In genomic region chr19:9324584-9324962, GRCh38 we compare ENCODE assay signal across 8 cellular contexts. TPM values are rescaled to one million over a fixed set of nuclear protein-coding genes. Genes with fewer than 3 reads are reported as not detected.
DNase-seq lines count a peak whose midpoint lies in the region; ATAC-seq, FAIRE-seq and TF ChIP-seq lines count a peak whose summit lies in the region.

No MANE protein-coding gene starts in this region.

- no peak for TF ChIP-seq CTCF in HepG2 (CRISPR knock-in tag; IDR thresholded peaks at IDR 0.05)
- TF ChIP-seq CTCF in thyroid gland (IDR thresholded peaks at IDR 0.05): no peak
- TF ChIP-seq CTCF in D721Med (IDR thresholded peaks at IDR 0.05; ENCODE audit: insufficient read depth, missing control alignments): no peak

- DNase-seq in activated CD8-positive, alpha-beta memory T cell treated with anti-CD3 and anti-CD28 coated beads for 24 hours: peak; percentile 61
- DNase-seq in activated CD8-positive, alpha-beta memory T cell treated with anti-CD3 and anti-CD28 coated beads, Interleukin-2, amount 50 U/mL, for 4 hours: no peak
- DNase-seq in activated naive CD8-positive, alpha-beta T cell treated with anti-CD3 and anti-CD28 coated beads, Interleukin-2, amount 50 U/mL, for 24 hours: no peak
- DNase-seq in HepG2 (ENCODE audit: low spot score) (no peak), thyroid gland (no peak), occipital lobe (lab: John Stamatoyannopoulos, UW) (no peak), D721Med (ENCODE audit: insufficient read length, low spot score) (no peak)

- in situ Hi-C loops in HepG2 (cut with HindIII; ENCODE audit: extremely low pct_ligation_motif_present, low pct_unique_long_range_greater_than_20kb): no loop called here

- H3K4me3 Mint-ChIP-seq in activated naive CD8-positive, alpha-beta T cell treated with anti-CD3 and anti-CD28 coated beads, Interleukin-2, amount 50 U/mL, for 24 hours: peak overlapping the region; percentile 88

- peaks cover 49% of the 10 kb centered on the region for H3K36me3 Mint-ChIP-seq in activated naive CD8-positive, alpha-beta T cell treated with anti-CD3 and anti-CD28 coated beads, Interleukin-2, amount 50 U/mL, for 24 hours (ENCODE audit: low read depth)

- 0 out of 5 replicates have a peak, but pooled peaks cover 0 to 3% of the 10 kb centered on the region in 2 experiments for H3K36me3 ChIP-seq in HepG2 (replicated peaks in 1 of 2; ENCODE audit: control insufficient read depth in 1 of 2, insufficient read depth in 2 of 2, low read length in 2 of 2)
- peaks cover 0 to 2% of the 10 kb centered on the region in 2 donors for H3K36me3 ChIP-seq in thyroid gland

- TF ChIP-seq POLR2A in HepG2 (IDR thresholded peaks at IDR 0.05; ENCODE audit: insufficient read depth in 1 of 2, low read depth in 2 of 2, low read length in 2 of 2): no peak
- no peak for TF ChIP-seq POLR2A in thyroid gland (IDR thresholded peaks at IDR 0.05)

- H3K27ac ChIP-seq in HepG2 (ENCODE audit: extremely low read length, insufficient read depth, low read length): peak overlapping the region; percentile 74
- peak overlapping the region; percentile 76 to 85 (median 84) for H3K27ac ChIP-seq in thyroid gland

- no peaks in the 10 kb centered on the region for H3K27me3 Mint-ChIP-seq in activated naive CD8-positive, alpha-beta T cell treated with anti-CD3 and anti-CD28 coated beads, Interleukin-2, amount 50 U/mL, for 24 hours

- peak overlapping the region; percentile 71 for H3K4me2 ChIP-seq in HepG2 (ENCODE audit: low read depth, low read length)

- H3K79me2 ChIP-seq in HepG2 (ENCODE audit: insufficient read depth, low read length): no peaks in the 10 kb centered on the region

- no peak for TF ChIP-seq RAD21 in HepG2 (CRISPR knock-in tag; IDR thresholded peaks at IDR 0.05)

- H3K9me3 ChIP-seq in HepG2 (ENCODE audit: low read length): peaks cover 25% of the 10 kb centered on the region
- H3K9me3 ChIP-seq in thyroid gland: no peaks in the 10 kb centered on the region

- POLR2A ChIA-PET in HepG2 (lab: Yijun Ruan, JAX): no interaction called here

- TF ChIP-seq EP300 in HepG2 (IDR thresholded peaks at IDR 0.05; ENCODE audit: low read depth in 2 of 2, low read length in 2 of 2): no peak
- no peak for TF ChIP-seq EP300 in HepG2 (CRISPR knock-in tag; IDR thresholded peaks at IDR 0.05; ENCODE audit: borderline replicate concordance)

- H3K27me3 ChIP-seq in HepG2 (ENCODE audit: control insufficient read depth in 1 of 2, insufficient read depth in 2 of 2, low read length in 2 of 2): no peaks in the 10 kb centered on the region
- H3K27me3 ChIP-seq in thyroid gland: no peaks in the 10 kb centered on the region

- 65% methylated on average over 9 of the region's 9 CpGs for WGBS in HepG2 (ENCODE audit: low lambda C conversion rate)
- WGBS in thyroid gland, 2 donors: 38 to 48% methylated on average over 9 of the region's 9 CpGs

- H3K4me3 ChIP-seq in HepG2 (replicated peaks in 1 of 3; ENCODE audit: insufficient read depth in 1 of 3, low read depth in 2 of 3, low read length in 3 of 3) (peak overlapping the region; percentile 52 to 74 (median 64); a peak in 5 of 6 replicates), thyroid gland (replicated peaks in 1 of 3) (peak overlapping the region; percentile 57 to 68 (median 58))

- peaks cover 39% of the 10 kb centered on the region for H3K9me3 Mint-ChIP-seq in activated naive CD8-positive, alpha-beta T cell treated with anti-CD3 and anti-CD28 coated beads, Interleukin-2, amount 50 U/mL, for 24 hours

- peak overlapping the region; percentile 72 for H3K9ac ChIP-seq in HepG2 (ENCODE audit: insufficient read depth, low read depth, low read length)

- intact Hi-C loops in HepG2 (cut with micrococcal nuclease; ENCODE audit: unreplicated experiment) (no loop called here), thyroid gland (cut with DNase I) (loop anchor here (10.0 kb wide), 1 partner anchor 470 kb away; no protein-coding TSS in a partner anchor)

- no peaks in the 10 kb centered on the region for H4K20me1 ChIP-seq in HepG2 (ENCODE audit: insufficient read depth, low read length)

- CTCF ChIA-PET in HepG2 (lab: Yijun Ruan, JAX; ENCODE audit: low intra/inter-chr PET ratio, low total read pairs): no interaction called here

- no peak overlapping the region for H2AFZ ChIP-seq in HepG2 (ENCODE audit: low read length)

- BruUV-seq in HepG2 (replicated peaks; lab: Mats Ljungman, UMichigan): TSS peak; percentile 77

- H3K4me1 ChIP-seq in HepG2 (ENCODE audit: insufficient read depth, low read length): 0 out of 2 replicates have a peak, but pooled peaks cover 10% of the 10 kb centered on the region
- H3K4me1 ChIP-seq in thyroid gland: peaks cover 0 to 12% of the 10 kb centered on the region in 2 donors

- no peak for ATAC-seq in activated naive CD8-positive, alpha-beta T cell treated with anti-CD3 and anti-CD28 coated beads, Interleukin-2, amount 50 U/mL, for 24 hours
- no peak for ATAC-seq in HepG2
- ATAC-seq in GM19463 (IDR thresholded peaks at IDR 0.05; ENCODE audit: unreplicated experiment): no peak

- H3K27ac Mint-ChIP-seq in activated naive CD8-positive, alpha-beta T cell treated with anti-CD3 and anti-CD28 coated beads, Interleukin-2, amount 50 U/mL, for 24 hours: peak overlapping the region; percentile 88

- peaks cover 31% of the 10 kb centered on the region for H3K4me1 Mint-ChIP-seq in activated naive CD8-positive, alpha-beta T cell treated with anti-CD3 and anti-CD28 coated beads, Interleukin-2, amount 50 U/mL, for 24 hours

- FAIRE-seq in HepG2 (lab: Jason Lieb, UNC) (no peak), D721Med (lab: Jason Lieb, UNC) (no peak)

RNA-seq across cellular contexts. Expression of gene ZNF559, which starts 0.6 kb away (rescaled TPM):
- total RNA-seq in HepG2 (2016; rRNA removed; fragmentation: Illumina TruSeq; extraction: Trizol): 9.5 and 9.8 TPM in 2 replicates
- 1.5 and 2.4 TPM in 2 replicates for total RNA-seq in HepG2 (2016; cell fraction: cytosol; rRNA removed; fragmentation: Illumina TruSeq; extraction: Trizol; ENCODE audit: low read depth)
- 7.4 and 9.5 TPM in 2 replicates for total RNA-seq in HepG2 (2016; cell fraction: insoluble cytoplasmic fraction; rRNA removed; fragmentation: Illumina TruSeq; extraction: Trizol)
- total RNA-seq in HepG2 (2016; cell fraction: membrane; rRNA removed; fragmentation: Illumina TruSeq; extraction: Trizol): 4.5 and 4.8 TPM in 2 replicates
- total RNA-seq in HepG2 (2016; cell fraction: nucleus; rRNA removed; fragmentation: Illumina TruSeq; extraction: Trizol): 10.3 and 10.7 TPM in 2 replicates
- polyA plus RNA-seq in HepG2 (2011; rRNA removed): 5.6 and 6.3 TPM in 2 replicates
- polyA plus RNA-seq in HepG2 (2011; cell fraction: cytosol; rRNA removed): 1.3 and 3.3 TPM in 2 replicates
- 4.5 and 6.0 TPM in 2 replicates for polyA plus RNA-seq in HepG2 (2011; cell fraction: nucleus; rRNA removed)
- polyA plus RNA-seq in HepG2 (2012): 4.8 and 7.6 TPM in 2 replicates
- polyA plus RNA-seq in HepG2 (2016; cell fraction: cytosol; fragmentation: Illumina TruSeq; extraction: Trizol; ENCODE audit: low read depth): 0.52 and 0.62 TPM in 2 replicates
- polyA plus RNA-seq in HepG2 (2016; cell fraction: insoluble cytoplasmic fraction; fragmentation: Illumina TruSeq; extraction: Trizol; ENCODE audit: low read depth): 6.3 and 7.5 TPM in 2 replicates
- 1.2 and 1.3 TPM in 2 replicates for polyA plus RNA-seq in HepG2 (2016; cell fraction: membrane; fragmentation: Illumina TruSeq; extraction: Trizol; ENCODE audit: low read depth)
- 12.5 and 13.4 TPM in 2 replicates for polyA plus RNA-seq in HepG2 (2016; cell fraction: nucleus; fragmentation: Illumina TruSeq; extraction: Trizol; ENCODE audit: insufficient read depth, low read depth)
- 3.1 and 4.3 TPM in 2 replicates for polyA minus RNA-seq in HepG2 (2011; rRNA and poly(A)+ RNA removed; ENCODE audit: low replicate concordance)
- 2.5 and 5.9 TPM in 2 replicates for polyA minus RNA-seq in HepG2 (2011; cell fraction: cytosol; rRNA and poly(A)+ RNA removed)
- 8.9 and 15.2 TPM in 2 replicates for polyA minus RNA-seq in HepG2 (2011; cell fraction: nucleus; rRNA and poly(A)+ RNA removed)
- total RNA-seq in thyroid gland: 10 to 100 TPM; 20.6 to 55.8 (median 29.1) TPM
- total RNA-seq in occipital lobe: 52.7 TPM

RNA-seq across cellular contexts. Expression of gene ZNF699, which starts 14.9 kb away (rescaled TPM):
- total RNA-seq in HepG2 (2016; rRNA removed; fragmentation: Illumina TruSeq; extraction: Trizol) (2.2 and 2.7 TPM in 2 replicates), thyroid gland (10 to 100 TPM; 11.6 to 17.4 (median 13.8) TPM), occipital lobe (25.7 TPM)
- not detected in 2 replicates for total RNA-seq in HepG2 (2016; cell fraction: cytosol; rRNA removed; fragmentation: Illumina TruSeq; extraction: Trizol; ENCODE audit: low read depth)
- 1.9 and 2.6 TPM in 2 replicates for total RNA-seq in HepG2 (2016; cell fraction: insoluble cytoplasmic fraction; rRNA removed; fragmentation: Illumina TruSeq; extraction: Trizol)
- 0.76 and 1.1 TPM in 2 replicates for total RNA-seq in HepG2 (2016; cell fraction: membrane; rRNA removed; fragmentation: Illumina TruSeq; extraction: Trizol)
- total RNA-seq in HepG2 (2016; cell fraction: nucleus; rRNA removed; fragmentation: Illumina TruSeq; extraction: Trizol): 1.8 and 3.3 TPM in 2 replicates
- polyA plus RNA-seq in HepG2 (2011; rRNA removed): 0.33 and 0.77 TPM in 2 replicates
- 0.43 and 0.46 TPM in 2 replicates for polyA plus RNA-seq in HepG2 (2011; cell fraction: cytosol; rRNA removed)
- polyA plus RNA-seq in HepG2 (2011; cell fraction: nucleus; rRNA removed): 1.8 and 2.4 TPM in 2 replicates
- polyA plus RNA-seq in HepG2 (2012): 0.75 and 0.87 TPM in 2 replicates
- polyA plus RNA-seq in HepG2 (2016; cell fraction: cytosol; fragmentation: Illumina TruSeq; extraction: Trizol; ENCODE audit: low read depth): 0.25 TPM in 1 of 2 replicates, not detected in the other
- 0.49 and 0.87 TPM in 2 replicates for polyA plus RNA-seq in HepG2 (2016; cell fraction: insoluble cytoplasmic fraction; fragmentation: Illumina TruSeq; extraction: Trizol; ENCODE audit: low read depth)
- polyA plus RNA-seq in HepG2 (2016; cell fraction: membrane; fragmentation: Illumina TruSeq; extraction: Trizol; ENCODE audit: low read depth): 0.06 and 0.07 TPM in 2 replicates
- 1.4 and 1.5 TPM in 2 replicates for polyA plus RNA-seq in HepG2 (2016; cell fraction: nucleus; fragmentation: Illumina TruSeq; extraction: Trizol; ENCODE audit: insufficient read depth, low read depth)
- polyA minus RNA-seq in HepG2 (2011; rRNA and poly(A)+ RNA removed; ENCODE audit: low replicate concordance): 0.96 and 1.1 TPM in 2 replicates
- 1.6 and 2.8 TPM in 2 replicates for polyA minus RNA-seq in HepG2 (2011; cell fraction: cytosol; rRNA and poly(A)+ RNA removed)
- 4.4 and 4.5 TPM in 2 replicates for polyA minus RNA-seq in HepG2 (2011; cell fraction: nucleus; rRNA and poly(A)+ RNA removed)

RNA-seq across cellular contexts. Expression of gene ZNF177, which starts 38.2 kb away (rescaled TPM):
- 0.71 and 0.84 TPM in 2 replicates for total RNA-seq in HepG2 (2016; rRNA removed; fragmentation: Illumina TruSeq; extraction: Trizol)
- 0.26 and 0.61 TPM in 2 replicates for total RNA-seq in HepG2 (2016; cell fraction: cytosol; rRNA removed; fragmentation: Illumina TruSeq; extraction: Trizol; ENCODE audit: low read depth)
- total RNA-seq in HepG2 (2016; cell fraction: insoluble cytoplasmic fraction; rRNA removed; fragmentation: Illumina TruSeq; extraction: Trizol): 0.48 and 1.0 TPM in 2 replicates
- 0.52 and 0.71 TPM in 2 replicates for total RNA-seq in HepG2 (2016; cell fraction: membrane; rRNA removed; fragmentation: Illumina TruSeq; extraction: Trizol)
- total RNA-seq in HepG2 (2016; cell fraction: nucleus; rRNA removed; fragmentation: Illumina TruSeq; extraction: Trizol): 1.0 and 1.1 TPM in 2 replicates
- 0.62 and 0.90 TPM in 2 replicates for polyA plus RNA-seq in HepG2 (2011; rRNA removed)
- polyA plus RNA-seq in HepG2 (2011; cell fraction: cytosol; rRNA removed): 0.19 and 0.40 TPM in 2 replicates
- 1.0 and 1.9 TPM in 2 replicates for polyA plus RNA-seq in HepG2 (2011; cell fraction: nucleus; rRNA removed)
- polyA plus RNA-seq in HepG2 (2012): 0.75 and 1.3 TPM in 2 replicates
- polyA plus RNA-seq in HepG2 (2016; cell fraction: cytosol; fragmentation: Illumina TruSeq; extraction: Trizol; ENCODE audit: low read depth): 0.15 TPM in 1 of 2 replicates, not detected in the other
- polyA plus RNA-seq in HepG2 (2016; cell fraction: insoluble cytoplasmic fraction; fragmentation: Illumina TruSeq; extraction: Trizol; ENCODE audit: low read depth): 0.62 and 1.3 TPM in 2 replicates
- polyA plus RNA-seq in HepG2 (2016; cell fraction: membrane; fragmentation: Illumina TruSeq; extraction: Trizol; ENCODE audit: low read depth): 0.33 and 0.36 TPM in 2 replicates
- polyA plus RNA-seq in HepG2 (2016; cell fraction: nucleus; fragmentation: Illumina TruSeq; extraction: Trizol; ENCODE audit: insufficient read depth, low read depth): 2.0 and 3.1 TPM in 2 replicates
- polyA minus RNA-seq in HepG2 (2011; rRNA and poly(A)+ RNA removed; ENCODE audit: low replicate concordance): 0.06 and 0.30 TPM in 2 replicates
- polyA minus RNA-seq in HepG2 (2011; cell fraction: cytosol; rRNA and poly(A)+ RNA removed): not detected in 2 replicates
- polyA minus RNA-seq in HepG2 (2011; cell fraction: nucleus; rRNA and poly(A)+ RNA removed): 1.8 and 2.1 TPM in 2 replicates
- total RNA-seq in thyroid gland: 1 to 10 TPM in 3 of 4 donors, under 1 TPM in 1; 0.68 to 5.2 (median 4.4) TPM
- 11.9 TPM for total RNA-seq in occipital lobe
